In genomic region chr13:112818698-112819045, GRCh38 we compare ENCODE assay signal across 24 cellular contexts.
"Had no signal": no experiment of that assay in that cellular context is flagged by ENCODE, and none has a peak within 500 bp of the region (broad histone marks: within the 10 kb centered on the region; RNA-seq: fewer than 3 reads in every experiment).

No MANE protein-coding gene starts in this region.

- ATAC-seq: K562 had no signal

- H3K9me3 ChIP-seq: SJSA1 had no signal

- H3K27me3 ChIP-seq: SJSA1 had no signal

- H3K36me3 ChIP-seq: SJSA1 had no signal

- H3K9ac ChIP-seq: KMS-11 had no signal

- H3K4me1 ChIP-seq: SJSA1 had no signal

- DNase-seq: MV-4-11, NCI-H1048, NCI-H1105, NCI-H1417, NCI-H1436 treated with DMSO at 0.1 percent for 48 hours, NCI-H1694, NCI-H187 treated with DMSO at 0.1 percent for 48 hours, NCI-H2081 treated with DMSO at 0.1 percent for 48 hours, NCI-H2171, NCI-H226, NCI-H446, NCI-H510A, NCI-H524 treated with DMSO at 0.1 percent for 48 hours, NCI-H69, NCI-H774, Right ventricle myocardium superior, RPMI8226, SIG-M5 had no signal

- H3K4me2 ChIP-seq: KMS-11 had no signal

- H3K27ac ChIP-seq: HL-60, KMS-11, SJSA1, SK-N-MC had no signal

- H3K27ac Mint-ChIP-seq: IgD-negative memory B cell had no signal

- H3K4me1 Mint-ChIP-seq: IgD-negative memory B cell had no signal

- H3K4me3 ChIP-seq: K562, SJSA1, SK-N-MC had no signal

- H3K27me3 Mint-ChIP-seq: IgD-negative memory B cell had no signal

- H3K4me3 Mint-ChIP-seq: IgD-negative memory B cell had no signal
